ENCODE assay signal across 8 cellular contexts in the genomic region with DNA sequence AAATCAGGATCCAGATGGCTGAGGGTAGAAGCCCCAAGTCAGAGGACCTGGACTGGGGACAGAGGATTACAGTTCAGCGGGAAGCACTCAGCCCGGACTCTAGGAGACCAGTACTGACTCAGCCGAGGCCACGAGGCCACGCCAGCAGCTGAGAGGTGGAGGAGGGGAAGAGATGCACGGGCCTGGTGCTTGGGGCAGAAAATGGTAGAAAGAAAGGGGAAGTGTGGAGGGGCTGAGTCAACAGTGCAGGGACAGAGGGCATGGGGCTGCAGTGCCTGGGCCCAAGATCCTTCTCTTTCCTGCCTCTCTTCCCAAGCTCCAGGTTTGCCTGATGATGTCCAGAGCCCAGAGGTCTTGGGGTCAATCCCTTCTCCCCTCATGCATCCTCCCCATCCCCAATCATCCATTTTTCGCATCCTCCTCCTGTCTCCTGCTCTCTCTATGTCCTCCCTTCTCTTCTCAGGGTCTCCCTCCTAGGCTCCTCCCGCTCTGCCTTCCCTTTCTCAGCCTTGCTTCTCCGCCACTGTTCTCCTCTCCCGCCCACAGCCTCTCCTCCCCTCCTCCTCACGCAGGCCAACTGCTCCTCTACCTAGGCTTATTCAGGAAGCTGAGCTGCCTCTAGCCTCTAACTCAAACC. TPM values are rescaled to one million over a fixed set of nuclear protein-coding genes. Genes with fewer than 3 reads are reported as not detected.
DNase-seq lines count a peak whose midpoint lies in the region; ATAC-seq and TF ChIP-seq lines count a peak whose summit lies in the region.

No MANE protein-coding gene starts in this region.

- no peak for TF ChIP-seq CTCF in lung (IDR thresholded peaks at IDR 0.05; ENCODE audit: control extremely low read depth, extremely low read depth)

- no peak overlapping the region for H3K4me3 ChIP-seq in SJSA1
- H3K4me3 ChIP-seq in lung, result no peak overlapping the region

- WGBS in lung, 2 donors, result 12 to 21% methylated on average over 11 of the region's 11 CpGs

- DNase-seq in GF-D8 (lab: John Stamatoyannopoulos, UW) (peak; percentile 82), SJSA1 (ENCODE audit: low read depth in 1 of 2, low spot score in 2 of 2) (peak; percentile 60 to 80), lung (ENCODE audit: low spot score) (peak; percentile 78), substantia nigra (lab: John Stamatoyannopoulos, UW) (peak; percentile 25 to 90 (median 69)), NCI-H1105 treated with DMSO at 0.1 percent for 48 hours (lab: John Stamatoyannopoulos, UW) (no peak)

- ATAC-seq in HG02798 (IDR thresholded peaks at IDR 0.05; ENCODE audit: poor library complexity, unreplicated experiment) (peak; percentile 62), lung (ENCODE audit: insufficient read depth, low FRiP score) (peak; percentile 28), GM18907 (IDR thresholded peaks at IDR 0.05; ENCODE audit: unreplicated experiment) (no peak)

- H3K27me3 ChIP-seq in SJSA1 (replicated peaks) (no peaks in the 10 kb centered on the region), lung (ENCODE audit: control insufficient read depth, insufficient read depth) (no peaks in the 10 kb centered on the region)

- H3K27ac ChIP-seq in SJSA1 (peak overlapping the region; percentile 27), cingulate gyrus (ENCODE audit: low read depth, low read length) (peak overlapping the region; percentile 81), lung (ENCODE audit: low read depth in 1 of 2, low read length in 1 of 2) (peak overlapping the region; percentile 39 to 65), substantia nigra (ENCODE audit: low read depth, low read length, poor library complexity, severe bottlenecking) (peak overlapping the region; percentile 100)

- peaks cover 76% of the 10 kb centered on the region for H3K36me3 ChIP-seq in SJSA1
- peaks cover 0 to 37% of the 10 kb centered on the region in 2 donors for H3K36me3 ChIP-seq in lung (ENCODE audit: control insufficient read depth in 2 of 2, insufficient read depth in 2 of 2, low read length in 2 of 2)

- H3K4me1 ChIP-seq in SJSA1 (replicated peaks), result peaks cover 58% of the 10 kb centered on the region
- H3K4me1 ChIP-seq in lung (ENCODE audit: control insufficient read depth in 2 of 2, insufficient read depth in 2 of 2, low read length in 2 of 2), result peaks cover 29 to 68% of the 10 kb centered on the region in 2 donors

- H3K9me3 ChIP-seq in SJSA1 (replicated peaks), result no peaks in the 10 kb centered on the region
- H3K9me3 ChIP-seq in lung (ENCODE audit: control insufficient read depth in 2 of 2, insufficient read depth in 1 of 2, low read length in 1 of 2), result no peaks in the 10 kb centered on the region

RNA-seq across cellular contexts. Expression of gene ARHGEF2, which starts 7.7 kb away (rescaled TPM):
- 49.8 and 81.1 TPM in 2 replicates for total RNA-seq in SJSA1 (2014; rRNA removed; shearing (Covaris generic))
- total RNA-seq in lung, result 100 to 1,000 TPM; 148 to 289 TPM
- 10 to 100 TPM; 72.0 to 91.4 TPM for polyA plus RNA-seq in lung

RNA-seq across cellular contexts. Expression of gene RXFP4, which starts 29.2 kb away (rescaled TPM):
- total RNA-seq in SJSA1 (2014; rRNA removed; shearing (Covaris generic)), result not detected in 2 replicates
- total RNA-seq in lung, result not detected
- polyA plus RNA-seq in lung, result under 1 TPM; 0.05 to 0.20 TPM

RNA-seq across cellular contexts. Expression of gene KHDC4, which starts 36.4 kb away (rescaled TPM):
- total RNA-seq in SJSA1 (2014; rRNA removed; shearing (Covaris generic)), result 31.5 and 63.9 TPM in 2 replicates
- 10 to 100 TPM; 35.0 to 63.1 TPM for total RNA-seq in lung
- 10 to 100 TPM; 15.4 to 34.2 TPM for polyA plus RNA-seq in lung

RNA-seq across cellular contexts. Expression of gene SSR2, which starts 50.1 kb away (rescaled TPM):
- 507 and 546 TPM in 2 replicates for total RNA-seq in SJSA1 (2014; rRNA removed; shearing (Covaris generic))
- 100 to 1,000 TPM; 281 to 289 TPM for total RNA-seq in lung
- polyA plus RNA-seq in lung, result 100 to 1,000 TPM; 294 to 467 TPM

RNA-seq across cellular contexts. Expression of gene RIT1, which starts 59.5 kb away (rescaled TPM):
- 47.4 and 73.8 TPM in 2 replicates for total RNA-seq in SJSA1 (2014; rRNA removed; shearing (Covaris generic))
- 10 to 100 TPM; 43.6 to 58.2 TPM for total RNA-seq in lung
- polyA plus RNA-seq in lung, result 10 to 100 TPM; 15.8 to 41.4 TPM

Comparison
In these comparisons a context has a peak if more than half of its experiments do, and no peak if none do; other contexts are left out.
1. H3K27ac ChIP-seq: peak in every context shown above with its lines; median percentile 100 in substantia nigra; 81 in cingulate gyrus; 52 in lung; 27 in SJSA1.